In the genomic region with DNA sequence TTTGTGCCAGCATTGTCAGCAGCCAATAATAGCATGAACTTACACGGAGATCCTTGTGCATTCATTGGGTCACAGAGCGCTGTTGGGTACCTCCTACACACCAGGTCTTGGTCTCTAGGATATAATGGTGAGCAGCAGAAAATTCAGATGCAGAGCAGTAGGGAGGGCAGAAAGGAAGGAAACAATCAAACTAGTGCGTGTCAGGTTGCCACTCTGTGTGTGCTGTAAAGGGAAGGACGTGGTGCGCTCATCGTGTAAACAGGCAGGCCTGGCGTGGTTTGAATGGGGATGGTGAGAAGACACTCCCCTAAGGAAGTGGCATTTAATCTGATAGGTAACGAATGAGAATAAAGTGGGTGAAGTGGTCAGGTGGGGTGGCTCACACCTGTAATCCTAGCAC, we compare ENCODE assay signal across 19 cellular contexts.
"Had no signal": no experiment of that assay in that cellular context is flagged by ENCODE, and none has a peak within 500 bp of the region (broad histone marks: within the 10 kb centered on the region; RNA-seq: fewer than 3 reads in every experiment).

No MANE protein-coding gene starts in this region.

- H3K4me1 ChIP-seq: upper lobe of right lung had no signal

- H3K27ac Mint-ChIP-seq: activated T-cell treated with anti-CD3 and anti-CD28 coated beads, Interleukin-2, amount 50 U/mL, for 72 hours; nephron had no signal

- DNase-seq: activated CD4-positive, alpha-beta T cell treated with anti-CD3 and anti-CD28 coated beads for 4 hours; activated effector memory CD4-positive, alpha-beta T cell treated with anti-CD3 and anti-CD28 coated beads, Interleukin-2, amount 50 U/mL, for 16 hours; activated naive CD4-positive, alpha-beta T cell treated with anti-CD3 and anti-CD28 coated beads, Interleukin-2, amount 50 U/mL, for 16 hours; activated T-cell treated with anti-CD3 and anti-CD28 coated beads, Interleukin-2, amount 50 U/mL, for 72 hours; aorta; brain microvascular endothelial cell; central memory CD4-positive, alpha-beta T cell; erythroblast; foreskin melanocyte; glutamatergic neuron; hypothalamus; occipital lobe; retina; stimulated activated CD8-positive, alpha-beta memory T cell treated with anti-CD3 and anti-CD28 coated beads, Interleukin-4, amount 100 ng/mL, for 48 hours; stimulated activated naive CD4-positive, alpha-beta T cell; upper lobe of right lung had no signal

- H3K27ac ChIP-seq: brain microvascular endothelial cell, upper lobe of right lung had no signal

- H3K36me3 ChIP-seq: brain microvascular endothelial cell, upper lobe of right lung had no signal

- H3K27me3 ChIP-seq: brain microvascular endothelial cell, upper lobe of right lung had no signal

- H3K4me3 Mint-ChIP-seq: activated T-cell treated with anti-CD3 and anti-CD28 coated beads, Interleukin-2, amount 50 U/mL, for 72 hours; nephron had no signal

- H3K4me3 ChIP-seq: lung, upper lobe of right lung had no signal

- ATAC-seq: activated T-cell treated with anti-CD3 and anti-CD28 coated beads, Interleukin-2, amount 50 U/mL, for 72 hours; left lobe of liver; upper lobe of right lung had no signal
